In the genomic region with DNA sequence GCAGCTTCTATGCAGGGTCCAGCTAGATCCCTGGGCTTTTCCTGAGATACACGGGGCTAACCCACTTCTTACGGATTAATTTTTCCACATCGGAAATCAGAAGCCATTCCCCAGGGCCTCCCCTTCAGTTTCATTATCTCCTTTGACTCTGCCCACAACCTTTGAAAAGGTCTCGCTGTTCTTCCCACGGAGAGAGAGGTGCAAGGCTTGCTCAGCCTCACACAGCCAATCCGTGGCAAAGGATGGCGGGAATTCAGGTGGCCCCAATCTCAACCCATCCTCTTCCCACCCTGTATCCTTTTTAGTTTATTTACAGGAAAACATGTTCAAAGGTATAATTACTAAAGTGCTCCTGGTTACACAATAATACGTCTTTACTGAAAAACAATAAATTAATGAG, we compare ENCODE assay signal across 8 cellular contexts. TPM values are rescaled to one million over a fixed set of nuclear protein-coding genes. Genes with fewer than 3 reads are reported as not detected.
DNase-seq lines count a peak whose midpoint lies in the region; ATAC-seq and TF ChIP-seq lines count a peak whose summit lies in the region.

No MANE protein-coding gene starts in this region.

- H3K9me3 Mint-ChIP-seq in CD4-positive, CD25-positive, alpha-beta regulatory T cell = no peaks in the 10 kb centered on the region
- H3K9me3 Mint-ChIP-seq in nephron progenitor cell = no peaks in the 10 kb centered on the region

- no peaks in the 10 kb centered on the region for H3K9me2 ChIP-seq in Loucy (replicated peaks; ENCODE audit: low read depth, low read length)

- peaks cover 26% of the 10 kb centered on the region for H3K4me1 ChIP-seq in CD4-positive, CD25-positive, alpha-beta regulatory T cell (ENCODE audit: control insufficient read depth, insufficient read depth, low read length, poor library complexity, severe bottlenecking)
- peaks cover 24% of the 10 kb centered on the region for H3K4me1 ChIP-seq in Loucy (ENCODE audit: insufficient read depth, low read length, poor library complexity, severe bottlenecking)
- peaks cover 16% of the 10 kb centered on the region for H3K4me1 ChIP-seq in effector memory CD4-positive, alpha-beta T cell (ENCODE audit: control insufficient read depth, insufficient read depth, low read length, poor library complexity, severe bottlenecking)

- H3K9ac ChIP-seq in Loucy (ENCODE audit: low read depth, low read length, poor library complexity, severe bottlenecking) = peak overlapping the region; percentile 42

- H3K4me3 ChIP-seq in CD4-positive, CD25-positive, alpha-beta regulatory T cell (ENCODE audit: low read depth, low read length) = peak overlapping the region; percentile 83
- peak overlapping the region; percentile 92 for H3K4me3 ChIP-seq in Loucy (ENCODE audit: low read length, poor library complexity, severe bottlenecking)
- H3K4me3 ChIP-seq in effector memory CD4-positive, alpha-beta T cell (ENCODE audit: insufficient read depth, low read depth, low read length, poor library complexity, severe bottlenecking) = peak overlapping the region; percentile 58

- H3K4me1 Mint-ChIP-seq in CD4-positive, CD25-positive, alpha-beta regulatory T cell = peaks cover 12 to 39% (median 33%) of the 10 kb centered on the region in 4 donors
- H3K4me1 Mint-ChIP-seq in nephron progenitor cell = peaks cover 41% of the 10 kb centered on the region

- H3K27me3 Mint-ChIP-seq in CD4-positive, CD25-positive, alpha-beta regulatory T cell = peaks cover 5% of the 10 kb centered on the region
- H3K27me3 Mint-ChIP-seq in nephron progenitor cell (ENCODE audit: low read depth, poor library complexity) = peaks cover 43% of the 10 kb centered on the region

- H3F3A ChIP-seq in Loucy (ENCODE audit: low read depth) = no peaks in the 10 kb centered on the region

- H4K20me1 ChIP-seq in Loucy (ENCODE audit: insufficient read depth, low read length, poor library complexity, severe bottlenecking) = peaks cover 34% of the 10 kb centered on the region

- H3K4me2 ChIP-seq in Loucy (ENCODE audit: low read depth, low read length, poor library complexity, severe bottlenecking) = peak overlapping the region; percentile 89

- DNase-seq in CD4-positive, CD25-positive, alpha-beta regulatory T cell = no peak
- no peak for DNase-seq in effector memory CD4-positive, alpha-beta T cell
- DNase-seq in nephron progenitor cell (no peak), substantia nigra (lab: John Stamatoyannopoulos, UW) (no peak), SW480 (ENCODE audit: low spot score) (no peak)

- TF ChIP-seq CTCF in Loucy (conservative IDR thresholded peaks at IDR 0.05; ENCODE audit: low read length) = no peak
- no peak for TF ChIP-seq CTCF in nephron progenitor cell (IDR thresholded peaks at IDR 0.05)

- no peaks in the 10 kb centered on the region for H3K36me3 Mint-ChIP-seq in CD4-positive, CD25-positive, alpha-beta regulatory T cell
- no peaks in the 10 kb centered on the region for H3K36me3 Mint-ChIP-seq in nephron progenitor cell (ENCODE audit: low read depth)

- peak overlapping the region in 2 of 3 donors; percentile 67 to 89 for H3K27ac Mint-ChIP-seq in CD4-positive, CD25-positive, alpha-beta regulatory T cell
- H3K27ac Mint-ChIP-seq in nephron progenitor cell = no peak overlapping the region

- ATAC-seq in CD4-positive, CD25-positive, alpha-beta regulatory T cell (ENCODE audit: low read depth in 2 of 2) = no peak
- ATAC-seq in GM21381 (IDR thresholded peaks at IDR 0.05; ENCODE audit: unreplicated experiment) (no peak), HG02840 (IDR thresholded peaks at IDR 0.05; ENCODE audit: low FRiP score, unreplicated experiment) (no peak)

- H2AFZ ChIP-seq in Loucy (ENCODE audit: low read length) = no peak overlapping the region

- no peaks in the 10 kb centered on the region for H3K9me3 ChIP-seq in CD4-positive, CD25-positive, alpha-beta regulatory T cell (ENCODE audit: control insufficient read depth in 2 of 2, low read length in 2 of 2)
- H3K9me3 ChIP-seq in Loucy (ENCODE audit: insufficient read depth, low read depth, low read length) = no peaks in the 10 kb centered on the region
- H3K9me3 ChIP-seq in effector memory CD4-positive, alpha-beta T cell (ENCODE audit: control insufficient read depth, low read length) = no peaks in the 10 kb centered on the region

- H3K4me3 Mint-ChIP-seq in CD4-positive, CD25-positive, alpha-beta regulatory T cell = peak overlapping the region; percentile 62 to 90 (median 86)
- H3K4me3 Mint-ChIP-seq in nephron progenitor cell = peak overlapping the region; percentile 87

- no peak overlapping the region for H3K27ac ChIP-seq in CD4-positive, CD25-positive, alpha-beta regulatory T cell (ENCODE audit: insufficient read depth, low read length, poor library complexity, severe bottlenecking)
- no peak overlapping the region for H3K27ac ChIP-seq in effector memory CD4-positive, alpha-beta T cell (ENCODE audit: insufficient read depth, low read length, poor library complexity, severe bottlenecking)
- no peak overlapping the region for H3K27ac ChIP-seq in substantia nigra (ENCODE audit: low read depth, low read length, poor library complexity, severe bottlenecking)

- no peaks in the 10 kb centered on the region for H3K27me3 ChIP-seq in CD4-positive, CD25-positive, alpha-beta regulatory T cell (ENCODE audit: control insufficient read depth, insufficient read depth, low read length)
- peaks cover 3% of the 10 kb centered on the region for H3K27me3 ChIP-seq in Loucy (ENCODE audit: insufficient read depth, low read length, poor library complexity, severe bottlenecking)
- H3K27me3 ChIP-seq in effector memory CD4-positive, alpha-beta T cell (replicated peaks; ENCODE audit: control insufficient read depth, insufficient read depth, low read length, poor library complexity, severe bottlenecking) = peaks cover 4% of the 10 kb centered on the region

- no peaks in the 10 kb centered on the region for H3K36me3 ChIP-seq in CD4-positive, CD25-positive, alpha-beta regulatory T cell (ENCODE audit: control insufficient read depth, insufficient read depth, low read length)
- H3K36me3 ChIP-seq in Loucy (ENCODE audit: insufficient read depth, low read length) = no peaks in the 10 kb centered on the region
- no peaks in the 10 kb centered on the region for H3K36me3 ChIP-seq in effector memory CD4-positive, alpha-beta T cell (ENCODE audit: control insufficient read depth, insufficient read depth, low read length)

- H3K79me2 ChIP-seq in Loucy (ENCODE audit: insufficient read depth, low read length) = peaks cover 41% of the 10 kb centered on the region

RNA-seq across cellular contexts. Expression of a gene that starts 0.7 kb away (rescaled TPM):
- 167 TPM for total RNA-seq in CD4-positive, CD25-positive, alpha-beta regulatory T cell
- 1 to 10 TPM; 2.4 to 3.8 (median 2.9) TPM for polyA plus RNA-seq in CD4-positive, CD25-positive, alpha-beta regulatory T cell

RNA-seq across cellular contexts. Expression of a gene that starts 48.7 kb away (rescaled TPM):
- total RNA-seq in CD4-positive, CD25-positive, alpha-beta regulatory T cell = 0.67 TPM
- polyA plus RNA-seq in CD4-positive, CD25-positive, alpha-beta regulatory T cell = under 1 TPM in 1 of 4 donors, not detected in 3; 0.32 TPM
